ENCODE assay signal across 9 cellular contexts in genomic region chr6:14276667-14277404, GRCh38.
A peak's percentile ranks its signal among the peaks of the same experiment; 100 is the strongest.
DNase-seq lines count a peak whose midpoint lies in the region; ATAC-seq and TF ChIP-seq lines count a peak whose summit lies in the region.
"Had no signal": no experiment of that assay in that cellular context is flagged by ENCODE, and none has a peak within 500 bp of the region (broad histone marks: within the 10 kb centered on the region; RNA-seq: fewer than 3 reads in every experiment).

No MANE protein-coding gene starts in this region.

- H3K9me3 ChIP-seq in aorta (ENCODE audit: control insufficient read depth, low read length), result no peaks in the 10 kb centered on the region

- no peaks in the 10 kb centered on the region for H3K4me1 ChIP-seq in aorta (ENCODE audit: control insufficient read depth in 1 of 2, insufficient read depth in 2 of 2, low read length in 2 of 2)

- H3K4me3 Mint-ChIP-seq in activated naive CD8-positive, alpha-beta T cell treated with anti-CD3 and anti-CD28 coated beads, Interleukin-2, amount 50 U/mL, for 24 hours, result peak overlapping the region; percentile 41

- H3K27me3 ChIP-seq in aorta (ENCODE audit: control insufficient read depth in 1 of 2, insufficient read depth in 2 of 2, low read length in 1 of 2), result no peaks in the 10 kb centered on the region

- H3K36me3 Mint-ChIP-seq in activated naive CD8-positive, alpha-beta T cell treated with anti-CD3 and anti-CD28 coated beads, Interleukin-2, amount 50 U/mL, for 24 hours (ENCODE audit: low read depth), result peaks cover 3% of the 10 kb centered on the region

- H3K27ac ChIP-seq in skin epidermis (peak overlapping the region in 17 of 21 experiments; percentile 8 to 88 (median 62)), aorta (ENCODE audit: low read depth in 1 of 2, low read length in 2 of 2) (no peak overlapping the region)
- H3K27ac ChIP-seq: KMS-11 had no signal

- H3K27ac Mint-ChIP-seq in activated naive CD8-positive, alpha-beta T cell treated with anti-CD3 and anti-CD28 coated beads, Interleukin-2, amount 50 U/mL, for 24 hours, result peak overlapping the region; percentile 37

- TF ChIP-seq CTCF in GM12864 (IDR thresholded peaks at IDR 0.05; ENCODE audit: low read depth, low read length, missing control alignments), result no peak

- intact Hi-C loops in aorta (cut with DNase I), result no loop called here

- H3K4me3 ChIP-seq in GM12864 (ENCODE audit: low read depth, low read length) (no peak overlapping the region), skin epidermis (no peak overlapping the region), aorta (ENCODE audit: low read length in 2 of 2) (no peak overlapping the region)

- WGBS in aorta, 2 donors, result 67 to 68% methylated on average over 4 of the region's 4 CpGs

- ATAC-seq in GM21360 (IDR thresholded peaks at IDR 0.05; ENCODE audit: unreplicated experiment) (peak; percentile 88), HG03571 (IDR thresholded peaks at IDR 0.05; ENCODE audit: unreplicated experiment) (peak; percentile 87), aorta (ENCODE audit: low FRiP score) (no peak)
- ATAC-seq in activated naive CD8-positive, alpha-beta T cell treated with anti-CD3 and anti-CD28 coated beads, Interleukin-2, amount 50 U/mL, for 24 hours, result peak; percentile 74

- peaks cover 5% of the 10 kb centered on the region for H3K9me3 Mint-ChIP-seq in activated naive CD8-positive, alpha-beta T cell treated with anti-CD3 and anti-CD28 coated beads, Interleukin-2, amount 50 U/mL, for 24 hours

- no peaks in the 10 kb centered on the region for H3K27me3 Mint-ChIP-seq in activated naive CD8-positive, alpha-beta T cell treated with anti-CD3 and anti-CD28 coated beads, Interleukin-2, amount 50 U/mL, for 24 hours

- DNase-seq in GM12864 (ENCODE audit: low read depth), result peak; percentile 49
- no peak for DNase-seq in activated naive CD8-positive, alpha-beta T cell treated with anti-CD3 and anti-CD28 coated beads, Interleukin-2, amount 50 U/mL, for 24 hours
- no peak for DNase-seq in NCI-H2081 (lab: John Stamatoyannopoulos, UW)
- no peak for DNase-seq in DMS 273 treated with DMSO at 0.1 percent for 48 hours (lab: John Stamatoyannopoulos, UW)
- DNase-seq in aorta, result no peak

- H3K36me3 ChIP-seq in aorta (ENCODE audit: control insufficient read depth in 1 of 2, insufficient read depth in 2 of 2, low read length in 1 of 2), result no peaks in the 10 kb centered on the region

- peaks cover 48% of the 10 kb centered on the region for H3K4me1 Mint-ChIP-seq in activated naive CD8-positive, alpha-beta T cell treated with anti-CD3 and anti-CD28 coated beads, Interleukin-2, amount 50 U/mL, for 24 hours

Comparison
In these comparisons a context has a peak if more than half of its experiments do, and no peak if none do; other contexts are left out.
1. H3K27ac ChIP-seq: peak in skin epidermis (17 of 21); none in aorta (0 of 2).